8 cellular contexts compared by ENCODE assay signal in the genomic region with DNA sequence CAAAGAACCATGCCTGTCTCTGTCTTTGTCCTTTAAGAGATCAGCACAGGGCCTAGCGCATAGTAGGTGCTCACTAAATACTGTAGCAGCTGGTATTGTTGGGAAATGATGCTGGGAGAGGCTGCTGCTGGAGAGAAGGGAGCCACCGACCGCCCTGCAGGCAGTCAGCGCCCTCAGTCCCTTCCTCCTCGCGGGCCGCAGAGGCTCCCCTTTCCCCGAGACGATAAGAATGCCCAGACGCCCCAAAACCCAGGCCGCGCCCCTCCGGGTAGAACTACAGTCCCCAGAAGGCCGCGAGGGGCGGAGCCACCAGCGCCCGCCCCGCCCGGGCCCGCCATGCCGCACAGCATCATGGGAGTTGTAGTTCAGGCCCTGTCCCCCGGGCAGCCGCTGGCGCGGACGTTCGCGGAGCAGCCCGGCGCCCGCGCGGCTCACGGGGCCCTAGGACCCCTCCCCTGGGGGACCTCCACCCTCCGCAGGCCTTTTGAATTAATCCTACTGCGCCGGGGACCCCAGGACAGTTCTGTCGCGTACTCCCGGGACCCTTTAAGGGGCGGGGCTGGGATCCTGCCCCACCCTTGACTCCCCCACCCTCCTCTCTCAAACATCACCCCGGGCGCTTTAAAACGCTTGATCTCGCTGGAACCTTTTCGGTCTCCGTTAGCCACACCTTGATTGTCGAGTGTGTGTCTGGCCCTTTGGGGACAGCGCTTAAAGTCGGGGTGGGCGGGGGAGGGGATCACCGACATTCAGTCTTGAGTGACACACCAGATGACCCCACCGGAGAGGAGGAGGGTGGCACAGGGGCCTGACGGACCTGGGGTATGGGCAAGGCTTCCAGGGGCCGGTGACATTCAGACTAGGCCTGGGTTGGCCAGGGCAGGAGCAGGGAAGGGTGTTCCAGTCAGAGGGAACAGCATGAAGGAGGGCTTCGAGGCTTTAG. TPM values are rescaled to one million over a fixed set of nuclear protein-coding genes. Genes with fewer than 3 reads are reported as not detected.
DNase-seq lines count a peak whose midpoint lies in the region; ATAC-seq, FAIRE-seq and TF ChIP-seq lines count a peak whose summit lies in the region.

No MANE protein-coding gene starts in this region.

- H3K9me1 ChIP-seq in keratinocyte (ENCODE audit: control insufficient read depth, extremely low read depth, insufficient read depth, low read length) = no peaks in the 10 kb centered on the region

- peaks cover 13% of the 10 kb centered on the region for H3K4me1 ChIP-seq in keratinocyte (ENCODE audit: control insufficient read depth, extremely low read depth, insufficient read depth, low read length)

- H3K9ac ChIP-seq in keratinocyte (ENCODE audit: control insufficient read depth, extremely low read depth, insufficient read depth, low read length) = peak overlapping the region; percentile 82

- H3K9me3 ChIP-seq in keratinocyte (ENCODE audit: control insufficient read depth, low read depth, low read length) = no peaks in the 10 kb centered on the region

- DNase-seq in GM04504 (ENCODE audit: low read depth) (peak; percentile 55), NCI-H1694 treated with DMSO at 0.1 percent for 48 hours (lab: John Stamatoyannopoulos, UW) (peak; percentile 30), cardiac fibroblast (ENCODE audit: low read depth in 2 of 2) (peak; percentile 79), keratinocyte (ENCODE audit: low read depth, low spot score) (peak; percentile 26), NCI-H2107 (lab: John Stamatoyannopoulos, UW) (no peak)
- peak; percentile 77 to 84 (median 80) for DNase-seq in activated CD4-positive, CD25-positive, alpha-beta regulatory T cell (lab: John Stamatoyannopoulos, UW)
- peak; percentile 82 to 91 for DNase-seq in stimulated activated CD4-positive, alpha-beta T cell treated with anti-CD3 and anti-CD28 coated beads, Interleukin-12 subunit alpha, Interleukin-12 subunit beta, amount 100 ng/mL, for 24 hours (ENCODE audit: low read depth in 2 of 2)

- peak overlapping the region; percentile 79 for H3K4me2 ChIP-seq in keratinocyte (ENCODE audit: control insufficient read depth, extremely low read depth, insufficient read depth, low read depth, low read length)

- TF ChIP-seq CTCF in cardiac fibroblast (IDR thresholded peaks at IDR 0.05; ENCODE audit: low read depth, low read length) (no peak), keratinocyte (optimal IDR thresholded peaks at IDR 0.05 in 1 of 3, IDR thresholded peaks at IDR 0.05 in 1 of 3, conservative IDR thresholded peaks at IDR 0.05 in 1 of 3; ENCODE audit: extremely low read depth in 1 of 3, insufficient read depth in 2 of 3, low read length in 3 of 3) (no peak)

- H3K4me3 ChIP-seq in cardiac fibroblast (replicated peaks in 1 of 2; ENCODE audit: low read depth in 2 of 2, low read length in 2 of 2) (peak overlapping the region; percentile 54 to 62), keratinocyte (ENCODE audit: control insufficient read depth in 2 of 3, extremely low read depth in 1 of 3, insufficient read depth in 2 of 3, low read depth in 1 of 3, low read length in 3 of 3) (peak overlapping the region; percentile 57 to 85 (median 69))

- H3K36me3 ChIP-seq in keratinocyte (ENCODE audit: control insufficient read depth in 2 of 2, extremely low read depth in 1 of 2, insufficient read depth in 2 of 2, low read length in 2 of 2) = no peaks in the 10 kb centered on the region

- dilution Hi-C loops in keratinocyte (cut with MboI; ENCODE audit: extremely low pct_ligation_motif_present, low sequenced_read_pairs) = no loop called here

- peak overlapping the region; percentile 72 for H3K27ac ChIP-seq in keratinocyte (ENCODE audit: control insufficient read depth, insufficient read depth, low read length)

- no peaks in the 10 kb centered on the region for H3K79me2 ChIP-seq in keratinocyte (ENCODE audit: control insufficient read depth, insufficient read depth, low read length)

- no peak for FAIRE-seq in keratinocyte (lab: Jason Lieb, UNC)

- peak overlapping the region; percentile 76 for H2AFZ ChIP-seq in keratinocyte (ENCODE audit: control insufficient read depth, low read length)

- peak; percentile 70 for ATAC-seq in HG02588 (IDR thresholded peaks at IDR 0.05; ENCODE audit: unreplicated experiment)

- no peaks in the 10 kb centered on the region for H3K27me3 ChIP-seq in keratinocyte (ENCODE audit: control insufficient read depth, extremely low read depth, insufficient read depth, low read length)

- H4K20me1 ChIP-seq in keratinocyte (ENCODE audit: control insufficient read depth, extremely low read depth, insufficient read depth, low read length) = no peaks in the 10 kb centered on the region

RNA-seq across cellular contexts. Expression of gene IER5L, which starts 24.8 kb away (rescaled TPM):
- polyA plus RNA-seq in keratinocyte = 2.1 to 3.6 TPM (median 2.8 TPM) in 3 replicates
- 4.1 TPM for polyA plus RNA-seq in keratinocyte (2011; ENCODE audit: low read depth)
- 0.75 and 2.7 TPM in 2 replicates for polyA plus RNA-seq in keratinocyte (2011; cell fraction: cytosol; rRNA removed)
- 2.1 and 4.5 TPM in 2 replicates for polyA plus RNA-seq in keratinocyte (2011; cell fraction: nucleus; rRNA removed)
- 2.4 and 5.1 TPM in 2 replicates for polyA plus RNA-seq in keratinocyte (2012; ENCODE audit: low replicate concordance)
- 1.3 to 1.4 TPM (median 1.3 TPM) in 3 replicates for polyA minus RNA-seq in keratinocyte
- polyA minus RNA-seq in keratinocyte (2011; cell fraction: cytosol; rRNA and poly(A)+ RNA removed) = 18.4 TPM
- 4.3 and 7.5 TPM in 2 replicates for polyA minus RNA-seq in keratinocyte (2011; cell fraction: nucleus; rRNA and poly(A)+ RNA removed)
